ENCODE assay signal across 24 cellular contexts in the genomic region with DNA sequence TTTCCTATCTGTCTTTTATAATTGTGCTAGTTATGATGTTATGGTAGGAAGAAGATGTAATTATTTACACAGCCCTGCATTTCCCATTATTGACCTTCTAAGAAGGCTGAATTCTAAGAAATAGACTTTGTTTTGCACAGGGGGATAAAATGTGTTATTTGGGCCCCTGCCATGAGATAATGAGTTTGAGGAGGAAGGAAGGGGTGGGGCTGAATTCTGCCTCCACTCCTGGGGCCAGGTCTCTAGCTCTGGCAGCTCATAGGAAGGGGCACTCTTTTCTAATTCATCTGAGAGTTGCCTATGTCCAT.
"Had no signal": no experiment of that assay in that cellular context is flagged by ENCODE, and none has a peak within 500 bp of the region (broad histone marks: within the 10 kb centered on the region; RNA-seq: fewer than 3 reads in every experiment).

No MANE protein-coding gene starts in this region.

- H3K4me3 ChIP-seq: ascending aorta, breast epithelium, MG63 had no signal

- H3K27ac ChIP-seq: ascending aorta, breast epithelium had no signal

- H3K36me3 ChIP-seq: ascending aorta, breast epithelium, MG63 had no signal

- H3K27me3 ChIP-seq: ascending aorta, breast epithelium, MG63 had no signal

- H3K4me1 ChIP-seq: ascending aorta, breast epithelium had no signal

- H3K9me3 ChIP-seq: ascending aorta, breast epithelium, MG63 had no signal

- DNase-seq: activated CD4-positive, alpha-beta T cell treated with anti-CD3 and anti-CD28 coated beads, Interleukin-2, amount 50 U/mL, for 4 hours; activated CD8-positive, alpha-beta T cell treated with anti-CD3 and anti-CD28 coated beads for 36 hours; activated gamma-delta T cell; activated naive CD4-positive, alpha-beta T cell treated with Interleukin-2 at 50 U/mL for 16 hours; activated naive CD8-positive, alpha-beta T cell treated with anti-CD3 and anti-CD28 coated beads, Interleukin-2, amount 10 ng/mL, durations not matched to agents 7 days and 5 days; activated T-cell treated with anti-CD3 and anti-CD28 coated beads, Interleukin-2, amount 50 U/mL, for 1 hour; amygdala; caudate nucleus; cerebellar nuclear complex; Kasumi-1; KG1; MG63; NCI-H1048; NCI-H1105 treated with DMSO at 0.1 percent for 48 hours; NCI-H1436; NCI-H1694; NCI-H1930; NCI-H2081 treated with DMSO at 0.1 percent for 48 hours; NCI-H226; NCI-H446 treated with DMSO at 0.1 percent for 48 hours; NCI-H524; Right ventricle myocardium superior had no signal
